1 cellular context compared by ENCODE assay signal in genomic region chr6:167778497-167779122, GRCh38.
A peak's percentile ranks its signal among the peaks of the same experiment; 100 is the strongest.
TF ChIP-seq lines count a peak whose summit lies in the region.

No MANE protein-coding gene starts in this region.

TF ChIP-seq in HepG2, 621 proteins besides CTCF, POLR2A, EP300 and RAD21 (continued from another document):
- TF ChIP-seq PRDM10 (CRISPR knock-in tag; IDR thresholded peaks at IDR 0.05; ENCODE audit: low read depth) (0 out of 2 replicates have a peak, but pooled peaks have one; percentile 14), ZFP91 (CRISPR knock-in tag; IDR thresholded peaks at IDR 0.05; ENCODE audit: borderline replicate concordance) (0 out of 2 replicates have a peak, but pooled peaks have one; percentile 44), ZNF260 (CRISPR knock-in tag; IDR thresholded peaks at IDR 0.05; ENCODE audit: borderline replicate concordance, low read depth) (no peak), RXRA (CRISPR knock-in tag; IDR thresholded peaks at IDR 0.05) (peak; percentile 53; the same call in 1 of the 2 replicates), ZNF768 (CRISPR knock-in tag; IDR thresholded peaks at IDR 0.05) (peak; percentile 76), ZNF629 (CRISPR knock-in tag; conservative IDR thresholded peaks at IDR 0.05) (0 out of 2 replicates have a peak, but pooled peaks have one; percentile 8), PBX3 (CRISPR knock-in tag; IDR thresholded peaks at IDR 0.05; ENCODE audit: borderline replicate concordance) (no peak), THRA (CRISPR knock-in tag; IDR thresholded peaks at IDR 0.05; ENCODE audit: borderline replicate concordance) (peak; percentile 48; the same call in 1 of the 2 replicates), ZNF687 (CRISPR knock-in tag; IDR thresholded peaks at IDR 0.05) (peak; percentile 69), ETV5 (CRISPR knock-in tag; IDR thresholded peaks at IDR 0.05; ENCODE audit: borderline replicate concordance) (peak; percentile 44; the same call in 1 of the 2 replicates), IKZF5 (CRISPR knock-in tag; IDR thresholded peaks at IDR 0.05) (peak; percentile 34; the same call in 1 of the 2 replicates), BCL6 (CRISPR knock-in tag; IDR thresholded peaks at IDR 0.05) (no peak), ZNF354B (CRISPR knock-in tag; IDR thresholded peaks at IDR 0.05) (no peak), RBM39 (IDR thresholded peaks at IDR 0.05; ENCODE audit: low read depth, low read length, poor library complexity, severe bottlenecking) (no peak), ZBTB4 (CRISPR knock-in tag; IDR thresholded peaks at IDR 0.05; ENCODE audit: borderline replicate concordance) (0 out of 2 replicates have a peak, but pooled peaks have one; percentile 32), ZMYM4 (CRISPR knock-in tag; IDR thresholded peaks at IDR 0.05) (peak; percentile 31; the same call in 1 of the 2 replicates), TEAD3 (CRISPR knock-in tag; optimal IDR thresholded peaks at IDR 0.05; ENCODE audit: borderline replicate concordance) (peak; percentile 67), ZSCAN21 (CRISPR knock-in tag; IDR thresholded peaks at IDR 0.05; ENCODE audit: borderline replicate concordance) (0 out of 2 replicates have a peak, but pooled peaks have one; percentile 35), HOXA3 (CRISPR knock-in tag; IDR thresholded peaks at IDR 0.05) (0 out of 2 replicates have a peak, but pooled peaks have one; percentile 30), MAFG (CRISPR knock-in tag; IDR thresholded peaks at IDR 0.05) (no peak), ZNF691 (CRISPR knock-in tag; IDR thresholded peaks at IDR 0.05; ENCODE audit: borderline replicate concordance, low read depth) (0 out of 2 replicates have a peak, but pooled peaks have one; percentile 34), ZFY (CRISPR knock-in tag; IDR thresholded peaks at IDR 0.05) (no peak), ZNF142 (CRISPR knock-in tag; IDR thresholded peaks at IDR 0.05) (no peak)
